ENCODE assay signal across 9 cellular contexts in genomic region chr12:126874427-126875026, GRCh38.
DNase-seq lines count a peak whose midpoint lies in the region; ATAC-seq, FAIRE-seq and TF ChIP-seq lines count a peak whose summit lies in the region.
"Had no signal": no experiment of that assay in that cellular context is flagged by ENCODE, and none has a peak within 500 bp of the region (broad histone marks: within the 10 kb centered on the region; RNA-seq: fewer than 3 reads in every experiment).

No MANE protein-coding gene starts in this region.

- H3K4me2 ChIP-seq in DOHH2 (ENCODE audit: low read length) (no peak overlapping the region; the same call in 1 of the 2 replicates), astrocyte (ENCODE audit: low read length) (no peak overlapping the region)

- H3K36me3 Mint-ChIP-seq in astrocyte (ENCODE audit: low read depth, unreplicated experiment) = no peaks in the 10 kb centered on the region
- H3K36me3 Mint-ChIP-seq: activated naive CD4-positive, alpha-beta T cell treated with anti-CD3 and anti-CD28 coated beads, Interleukin-2, amount 50 U/mL, for 24 hours had no signal

- ATAC-seq in GM21619 (IDR thresholded peaks at IDR 0.05; ENCODE audit: unreplicated experiment) (peak; percentile 79), HG02840 (IDR thresholded peaks at IDR 0.05; ENCODE audit: low FRiP score, unreplicated experiment) (no peak)

- H3K27ac Mint-ChIP-seq in astrocyte (ENCODE audit: unreplicated experiment) = no peak overlapping the region
- H3K27ac Mint-ChIP-seq: activated naive CD4-positive, alpha-beta T cell treated with anti-CD3 and anti-CD28 coated beads, Interleukin-2, amount 50 U/mL, for 24 hours had no signal

- no CpG with 5 or more reads among the region's 8 CpGs for WGBS in iPS DF 6.9 (ENCODE audit: insufficient coverage, insufficient read length)

- no peak for FAIRE-seq in astrocyte (lab: Jason Lieb, UNC)

- no peaks in the 10 kb centered on the region for H3K4me1 Mint-ChIP-seq in astrocyte (ENCODE audit: low read depth, unreplicated experiment)
- H3K4me1 Mint-ChIP-seq: activated naive CD4-positive, alpha-beta T cell treated with anti-CD3 and anti-CD28 coated beads, Interleukin-2, amount 50 U/mL, for 24 hours had no signal

- H3K79me2 ChIP-seq in DOHH2 (ENCODE audit: control insufficient read depth, low read length) = no peaks in the 10 kb centered on the region
- H3K79me2 ChIP-seq in astrocyte (ENCODE audit: insufficient read depth, low read length) = no peaks in the 10 kb centered on the region

- DNase-seq in MG63 = peak; percentile 54
- peak; percentile 20 for DNase-seq in T-helper 22 cell (ENCODE audit: low read depth)
- DNase-seq in astrocyte (ENCODE audit: low read depth) = peak; percentile 4
- DNase-seq in iPS DF 6.9 (ENCODE audit: low read depth, low spot score) = peak; percentile 35
- peak; percentile 22 to 52 for DNase-seq in stimulated activated CD4-positive, alpha-beta T cell treated with anti-CD3 and anti-CD28 coated beads, Interleukin-15, amount 100 ng/mL, for 48 hours (ENCODE audit: low read depth in 2 of 2)

- no peaks in the 10 kb centered on the region for H3K9me3 ChIP-seq in DOHH2 (ENCODE audit: control insufficient read depth, insufficient read depth, low read length)
- H3K9me3 ChIP-seq in MG63 = no peaks in the 10 kb centered on the region
- H3K9me3 ChIP-seq in astrocyte (ENCODE audit: insufficient read depth, low read depth, low read length) = no peaks in the 10 kb centered on the region
- no peaks in the 10 kb centered on the region; the same call in 1 of the 2 replicates for H3K9me3 ChIP-seq in iPS DF 6.9 (ENCODE audit: control insufficient read depth, insufficient read depth, low read length)

- no peaks in the 10 kb centered on the region for H3K4me1 ChIP-seq in DOHH2 (ENCODE audit: control insufficient read depth, low read length)
- H3K4me1 ChIP-seq in astrocyte (ENCODE audit: insufficient read depth, low read length) = no peaks in the 10 kb centered on the region
- H3K4me1 ChIP-seq in iPS DF 6.9 (ENCODE audit: control insufficient read depth, insufficient read depth, low read length) = no peaks in the 10 kb centered on the region

- H3K9me3 Mint-ChIP-seq in astrocyte (ENCODE audit: unreplicated experiment) = peaks cover 3% of the 10 kb centered on the region
- H3K9me3 Mint-ChIP-seq: activated naive CD4-positive, alpha-beta T cell treated with anti-CD3 and anti-CD28 coated beads, Interleukin-2, amount 50 U/mL, for 24 hours had no signal

- no peaks in the 10 kb centered on the region for H3F3A ChIP-seq in DOHH2 (ENCODE audit: control insufficient read depth, insufficient read depth)

- TF ChIP-seq CTCF in DOHH2 (IDR thresholded peaks at IDR 0.05; ENCODE audit: low read depth, low read length, poor library complexity, severe bottlenecking) = peak; percentile 97
- TF ChIP-seq CTCF in astrocyte (IDR thresholded peaks at IDR 0.05; ENCODE audit: insufficient read depth, low read depth, low read length) = peak; percentile 70

- H3K27me3 ChIP-seq in DOHH2 (ENCODE audit: control insufficient read depth, low read length) = no peaks in the 10 kb centered on the region
- H3K27me3 ChIP-seq in MG63 = no peaks in the 10 kb centered on the region
- H3K27me3 ChIP-seq in astrocyte (ENCODE audit: insufficient read depth, low read length) = no peaks in the 10 kb centered on the region
- H3K27me3 ChIP-seq in iPS DF 6.9 (ENCODE audit: control insufficient read depth, insufficient read depth, low read length) = no peaks in the 10 kb centered on the region

- H3K4me3 ChIP-seq in DOHH2 (ENCODE audit: low read length) (no peak overlapping the region), MG63 (no peak overlapping the region), astrocyte (ENCODE audit: insufficient read depth, low read depth, low read length) (no peak overlapping the region), iPS DF 6.9 (ENCODE audit: low read length) (no peak overlapping the region)

- no peaks in the 10 kb centered on the region for H3K9me2 ChIP-seq in DOHH2 (replicated peaks; ENCODE audit: control insufficient read depth, low read length)

- no peak overlapping the region for H3K9ac ChIP-seq in astrocyte (ENCODE audit: low read length)

- H3K36me3 ChIP-seq in DOHH2 (ENCODE audit: control insufficient read depth, low read length) (no peaks in the 10 kb centered on the region), MG63 (no peaks in the 10 kb centered on the region), astrocyte (ENCODE audit: insufficient read depth, low read length) (no peaks in the 10 kb centered on the region), iPS DF 6.9 (ENCODE audit: control insufficient read depth, insufficient read depth, low read length) (no peaks in the 10 kb centered on the region)

- no peaks in the 10 kb centered on the region for H4K20me1 ChIP-seq in DOHH2 (ENCODE audit: control insufficient read depth, insufficient read depth, low read depth, low read length)
- H4K20me1 ChIP-seq in astrocyte (ENCODE audit: insufficient read depth, low read length) = no peaks in the 10 kb centered on the region

- H3K27ac ChIP-seq in DOHH2 (ENCODE audit: low read depth, low read length) = no peak overlapping the region
- no peak overlapping the region for H3K27ac ChIP-seq in astrocyte (ENCODE audit: low read depth, low read length)
- no peak overlapping the region for H3K27ac ChIP-seq in iPS DF 6.9 (ENCODE audit: low read length)

- no peaks in the 10 kb centered on the region for H3K27me3 Mint-ChIP-seq in astrocyte (ENCODE audit: low read depth, unreplicated experiment)

- H2AFZ ChIP-seq in astrocyte (ENCODE audit: low read depth, low read length) = no peak overlapping the region

- H3K4me3 Mint-ChIP-seq in astrocyte (ENCODE audit: unreplicated experiment) = no peak overlapping the region
- H3K4me3 Mint-ChIP-seq: activated naive CD4-positive, alpha-beta T cell treated with anti-CD3 and anti-CD28 coated beads, Interleukin-2, amount 50 U/mL, for 24 hours had no signal

Comparison
In these comparisons a context has a peak if more than half of its experiments do, and no peak if none do; other contexts are left out.
1. DNase-seq: peak in every context shown above with its lines; median percentile 54 in MG63; 37 in stimulated activated CD4-positive, alpha-beta T cell treated with anti-CD3 and anti-CD28 coated beads, Interleukin-15, amount 100 ng/mL, for 48 hours; 35 in iPS DF 6.9; 20 in T-helper 22 cell; 4 in astrocyte.